In genomic region chr15:79007066-79007465, GRCh38 we compare ENCODE assay signal across 8 cellular contexts.
A peak's percentile ranks its signal among the peaks of the same experiment; 100 is the strongest.
DNase-seq lines count a peak whose midpoint lies in the region; ATAC-seq, FAIRE-seq and TF ChIP-seq lines count a peak whose summit lies in the region.

No MANE protein-coding gene starts in this region.

- no peak overlapping the region for H2BK5ac ChIP-seq in H1 (ENCODE audit: low read depth, low read length)

- H3K14ac ChIP-seq in H1 (ENCODE audit: insufficient read length): no peak overlapping the region

- no peaks in the 10 kb centered on the region for H3K23me2 ChIP-seq in H1 (ENCODE audit: low read depth, low read length)

- intact Hi-C loops in activated CD4-positive, alpha-beta T cell treated with anti-CD3 and anti-CD28 coated beads, Interleukin-2, amount 10 ng/mL, durations not matched to agents 24 days and 14 days (cut with micrococcal nuclease): no loop called here

- no peak overlapping the region for H2BK15ac ChIP-seq in H1 (ENCODE audit: low read length)

- TF ChIP-seq RAD21 in H1 (IDR thresholded peaks at IDR 0.05 in 1 of 2, conservative IDR thresholded peaks at IDR 0.05 in 1 of 2; ENCODE audit: low read depth in 2 of 2, low read length in 2 of 2): peak; percentile 74 to 84

- H3K79me2 ChIP-seq in OCI-LY3 (ENCODE audit: low read length): peaks cover 11% of the 10 kb centered on the region; the same call in 1 of the 2 replicates
- no peaks in the 10 kb centered on the region for H3K79me2 ChIP-seq in H1 (ENCODE audit: control insufficient read depth in 1 of 2, insufficient read depth in 2 of 2, low read length in 2 of 2)
- H3K79me2 ChIP-seq in neural progenitor cell (ENCODE audit: low read depth): no peaks in the 10 kb centered on the region

- H4K5ac ChIP-seq in H1 (ENCODE audit: insufficient read length, low read depth, low read length): no peak overlapping the region

- no peak overlapping the region for H2BK120ac ChIP-seq in H1 (replicated peaks; ENCODE audit: low read depth, low read length)

- H3K27me3 ChIP-seq in OCI-LY3 (ENCODE audit: low read depth, low read length) (no peaks in the 10 kb centered on the region), H1 (replicated peaks in 1 of 4; ENCODE audit: control insufficient read depth in 3 of 4, extremely low read depth in 1 of 4, insufficient read depth in 3 of 4, low read length in 3 of 4) (no peaks in the 10 kb centered on the region; a peak in 2 of 7 replicates), neural progenitor cell (no peaks in the 10 kb centered on the region)

- no peak overlapping the region for H4K8ac ChIP-seq in H1 (ENCODE audit: extremely low read depth, insufficient read depth, low read length)

- H3K23ac ChIP-seq in H1 (ENCODE audit: insufficient read length): no peak overlapping the region

- H3K9me3 ChIP-seq in OCI-LY3 (ENCODE audit: insufficient read depth, low read length) (no peaks in the 10 kb centered on the region), H1 (ENCODE audit: insufficient read depth in 2 of 2, low read depth in 1 of 2, low read length in 1 of 2) (no peaks in the 10 kb centered on the region), neural progenitor cell (ENCODE audit: low read depth) (no peaks in the 10 kb centered on the region)

- WGBS in H1 (ENCODE audit: extremely low coverage in 1 of 2, insufficient coverage in 1 of 2, insufficient read length in 1 of 2, insufficient replicate concordance in 2 of 2, low coverage in 1 of 2, low lambda C conversion rate in 2 of 2, missing lambda C conversion rate in 1 of 2), 2 experiments: 16% methylated on average over 3 of the region's 3 CpGs; no CpG with 5 or more reads in 1 of the 2 experiments

- peaks cover 15% of the 10 kb centered on the region for H3K4me1 Mint-ChIP-seq in activated CD4-positive, alpha-beta T cell treated with anti-CD3 and anti-CD28 coated beads, Interleukin-2, amount 10 ng/mL, durations not matched to agents 24 days and 14 days
- H3K4me1 Mint-ChIP-seq in neural progenitor cell: peaks cover 28% of the 10 kb centered on the region

- DNase-seq in activated CD4-positive, alpha-beta T cell treated with anti-CD3 and anti-CD28 coated beads, Interleukin-2, amount 10 ng/mL, durations not matched to agents 24 days and 14 days: peak; percentile 75
- no peak for DNase-seq in activated CD4-positive, alpha-beta T cell treated with anti-CD3 and anti-CD28 coated beads for 4 hours
- DNase-seq in H1 (ENCODE audit: low read depth in 1 of 2, low spot score in 2 of 2) (peak; percentile 44 to 87), neural progenitor cell (ENCODE audit: low spot score) (peak; percentile 74), COLO829 (ENCODE audit: low spot score) (no peak), NCI-H2081 (lab: John Stamatoyannopoulos, UW) (no peak)

- CTCF ChIA-PET in H1 (lab: Charles Lee; ENCODE audit: partially characterized antibody): interaction anchor here (0.6 to 7.1 kb wide), 52 partner anchors 9 to 290 kb away, joined by 3 to 171 read pairs (median 5); partner anchors contain the start of gene CTSH

- no peak overlapping the region for H4K91ac ChIP-seq in H1 (replicated peaks; ENCODE audit: insufficient read length, low read length)

- H3K4me3 Mint-ChIP-seq in activated CD4-positive, alpha-beta T cell treated with anti-CD3 and anti-CD28 coated beads, Interleukin-2, amount 10 ng/mL, durations not matched to agents 24 days and 14 days: no peak overlapping the region
- no peak overlapping the region for H3K4me3 Mint-ChIP-seq in neural progenitor cell

- H2AK5ac ChIP-seq in H1 (ENCODE audit: low read depth, low read length): no peak overlapping the region

- H3K4me3 ChIP-seq in OCI-LY3 (ENCODE audit: low read length) (no peak overlapping the region), H1 (ENCODE audit: extremely low read depth in 1 of 4, insufficient read depth in 2 of 4, low read depth in 3 of 4, low read length in 4 of 4) (no peak overlapping the region), neural progenitor cell (no peak overlapping the region)

- TF ChIP-seq EP300 in H1 (IDR thresholded peaks at IDR 0.05; ENCODE audit: borderline replicate concordance in 1 of 2, low read depth in 2 of 2, low read length in 2 of 2): no peak; a peak in 1 of 3 replicates

- no peak overlapping the region for H3K18ac ChIP-seq in H1 (ENCODE audit: extremely low read depth, low read length)

- H2BK20ac ChIP-seq in H1 (ENCODE audit: low read length): no peak overlapping the region

- H4K20me1 ChIP-seq in OCI-LY3 (ENCODE audit: insufficient read depth, low read length): no peaks in the 10 kb centered on the region
- no peaks in the 10 kb centered on the region for H4K20me1 ChIP-seq in H1 (replicated peaks in 1 of 2; ENCODE audit: control insufficient read depth in 1 of 2, insufficient read depth in 2 of 2, low read length in 2 of 2)
- H4K20me1 ChIP-seq in neural progenitor cell (ENCODE audit: low read depth): no peaks in the 10 kb centered on the region

- no peaks in the 10 kb centered on the region for H3K27me3 Mint-ChIP-seq in activated CD4-positive, alpha-beta T cell treated with anti-CD3 and anti-CD28 coated beads, Interleukin-2, amount 10 ng/mL, durations not matched to agents 24 days and 14 days
- H3K27me3 Mint-ChIP-seq in neural progenitor cell (ENCODE audit: insufficient read depth, low read depth): peaks cover 13% of the 10 kb centered on the region

- H3K9ac ChIP-seq in OCI-LY3 (ENCODE audit: low read length) (no peak overlapping the region), H1 (replicated peaks in 1 of 4; ENCODE audit: extremely low read depth in 1 of 4, low read depth in 3 of 4, low read length in 3 of 4) (no peak overlapping the region), neural progenitor cell (no peak overlapping the region)

- no peaks in the 10 kb centered on the region for H3K9me3 Mint-ChIP-seq in activated CD4-positive, alpha-beta T cell treated with anti-CD3 and anti-CD28 coated beads, Interleukin-2, amount 10 ng/mL, durations not matched to agents 24 days and 14 days
- H3K9me3 Mint-ChIP-seq in neural progenitor cell: no peaks in the 10 kb centered on the region

- H2AFZ ChIP-seq in OCI-LY3 (ENCODE audit: low read depth, low read length): no peak overlapping the region
- no peak overlapping the region for H2AFZ ChIP-seq in H1 (ENCODE audit: low read length)
- no peak overlapping the region for H2AFZ ChIP-seq in neural progenitor cell (replicated peaks)

- H3K36me3 Mint-ChIP-seq in activated CD4-positive, alpha-beta T cell treated with anti-CD3 and anti-CD28 coated beads, Interleukin-2, amount 10 ng/mL, durations not matched to agents 24 days and 14 days (ENCODE audit: low read depth): no peaks in the 10 kb centered on the region
- no peaks in the 10 kb centered on the region for H3K36me3 Mint-ChIP-seq in neural progenitor cell

- peak; percentile 68 for FAIRE-seq in H1 (lab: Jason Lieb, UNC)

- no peak overlapping the region for H3K56ac ChIP-seq in H1 (replicated peaks; ENCODE audit: insufficient read length, low read depth, low read length)

- H3K4ac ChIP-seq in H1 (replicated peaks; ENCODE audit: insufficient read length, low read depth, low read length): no peak overlapping the region

- TF ChIP-seq POLR2A in H1 (IDR thresholded peaks at IDR 0.05; ENCODE audit: control extremely low read depth in 1 of 2, low read depth in 2 of 2, low read length in 2 of 2): no peak

- TF ChIP-seq CTCF in OCI-LY3 (IDR thresholded peaks at IDR 0.05; ENCODE audit: low read depth, low read length): peak; percentile 96
- peak; percentile 95 to 99 (median 96) for TF ChIP-seq CTCF in H1 (IDR thresholded peaks at IDR 0.05; ENCODE audit: control extremely low read depth in 1 of 3, insufficient read depth in 1 of 3, low read depth in 1 of 3, low read length in 3 of 3)
- TF ChIP-seq CTCF in neural progenitor cell (IDR thresholded peaks at IDR 0.05): peak; percentile 77

- H2BK12ac ChIP-seq in H1 (ENCODE audit: low read depth, low read length): no peak overlapping the region

- no peaks in the 10 kb centered on the region for H3K79me1 ChIP-seq in H1 (ENCODE audit: low read depth, low read length)

- peaks cover 27% of the 10 kb centered on the region for H3K36me3 ChIP-seq in OCI-LY3 (replicated peaks; ENCODE audit: low read depth, low read length)
- no peaks in the 10 kb centered on the region for H3K36me3 ChIP-seq in H1 (ENCODE audit: control insufficient read depth in 2 of 4, insufficient read depth in 4 of 4, low read length in 3 of 4)
- no peaks in the 10 kb centered on the region for H3K36me3 ChIP-seq in neural progenitor cell

- no peak overlapping the region for H3K4me2 ChIP-seq in OCI-LY3 (ENCODE audit: low read length)
- H3K4me2 ChIP-seq in H1 (ENCODE audit: insufficient read depth in 1 of 2, low read depth in 2 of 2, low read length in 2 of 2): no peak overlapping the region
- H3K4me2 ChIP-seq in neural progenitor cell: no peak overlapping the region

- no peak for ATAC-seq in GM21360 (IDR thresholded peaks at IDR 0.05; ENCODE audit: unreplicated experiment)

- H3K4me1 ChIP-seq in OCI-LY3 (ENCODE audit: low read length) (peaks cover 59% of the 10 kb centered on the region), H1 (replicated peaks in 1 of 4; ENCODE audit: control insufficient read depth in 3 of 4, insufficient read depth in 4 of 4, low read length in 3 of 4) (peaks cover 0 to 10% (median 0%) of the 10 kb centered on the region in 4 experiments; a peak in 3 of 7 replicates), neural progenitor cell (no peaks in the 10 kb centered on the region)

- H3K27ac ChIP-seq in OCI-LY3 (ENCODE audit: low read length) (no peak overlapping the region), H1 (ENCODE audit: low read depth, low read length) (no peak overlapping the region), neural progenitor cell (no peak overlapping the region)

- no peaks in the 10 kb centered on the region for H3F3A ChIP-seq in neural progenitor cell (ENCODE audit: low read depth)

- H3K27ac Mint-ChIP-seq in activated CD4-positive, alpha-beta T cell treated with anti-CD3 and anti-CD28 coated beads, Interleukin-2, amount 10 ng/mL, durations not matched to agents 24 days and 14 days: no peak overlapping the region
- no peak overlapping the region for H3K27ac Mint-ChIP-seq in neural progenitor cell

- POLR2A ChIA-PET in H1 (lab: Charles Lee; ENCODE audit: partially characterized antibody): interaction anchor here (0.6 to 1.4 kb wide), 3 partner anchors 97 to 183 kb away, joined by 3 read pairs; no protein-coding TSS in a partner anchor

TF ChIP-seq in H1, 55 proteins besides CTCF, POLR2A, EP300 and RAD21 (continues in another document):
- no peak for TF ChIP-seq USF2 (IDR thresholded peaks at IDR 0.05; ENCODE audit: low read length)
- TF ChIP-seq ASH2L (IDR thresholded peaks at IDR 0.05; ENCODE audit: low read length): no peak
- TF ChIP-seq SP4 (IDR thresholded peaks at IDR 0.05; ENCODE audit: low read length): no peak

Comparison
In these comparisons a context has a peak if more than half of its experiments do, and no peak if none do; other contexts are left out.
1. DNase-seq: peak in activated CD4-positive, alpha-beta T cell treated with anti-CD3 and anti-CD28 coated beads, Interleukin-2, amount 10 ng/mL, durations not matched to agents 24 days and 14 days (single experiment), H1 (2 of 2) and neural progenitor cell (single experiment); none in activated CD4-positive, alpha-beta T cell treated with anti-CD3 and anti-CD28 coated beads for 4 hours (0 of 2), COLO829 (single experiment) and NCI-H2081 (0 of 2).
2. Peak in every context shown above with its lines, with median percentiles within 50 percentile points of each other: CTCF ChIP-seq.